In genomic region chr7:136657332-136657942, GRCh38 we compare ENCODE assay signal across 18 cellular contexts.
DNase-seq lines count a peak whose midpoint lies in the region; TF ChIP-seq lines count a peak whose summit lies in the region.
"Had no signal": no experiment of that assay in that cellular context is flagged by ENCODE, and none has a peak within 500 bp of the region (broad histone marks: within the 10 kb centered on the region; RNA-seq: fewer than 3 reads in every experiment).

No MANE protein-coding gene starts in this region.

- H3K27me3 ChIP-seq in Karpas-422 (ENCODE audit: low read length) (no peaks in the 10 kb centered on the region), transverse colon (no peaks in the 10 kb centered on the region)

- H3K4me1 ChIP-seq in Karpas-422 (ENCODE audit: low read length) (peaks cover 27% of the 10 kb centered on the region), transverse colon (no peaks in the 10 kb centered on the region)
- H3K4me1 ChIP-seq: HAP-1 had no signal

- intact Hi-C loops in transverse colon (cut with DNase I; ENCODE audit: low total_unique reads) = no loop called here

- no peaks in the 10 kb centered on the region for H3K9me2 ChIP-seq in Karpas-422 (replicated peaks; ENCODE audit: insufficient read depth, low read length)

- no peak for TF ChIP-seq CTCF in transverse colon (IDR thresholded peaks at IDR 0.05)

- in situ Hi-C loops in transverse colon (cut with MboI; ENCODE audit: low pct_ligation_motif_present in 1 of 4, low pct_unique_long_range_greater_than_20kb in 1 of 4, low sequenced_read_pairs in 3 of 4) = no loop called here

- H3K36me3 ChIP-seq in Karpas-422 (ENCODE audit: insufficient read depth, low read length) (no peaks in the 10 kb centered on the region), transverse colon (no peaks in the 10 kb centered on the region)
- H3K36me3 ChIP-seq: HAP-1 had no signal

- no peak overlapping the region for H3K4me3 ChIP-seq in Karpas-422 (ENCODE audit: low read length)
- H3K4me3 ChIP-seq in transverse colon = no peak overlapping the region
- H3K4me3 ChIP-seq: HAP-1 had no signal

- no peak overlapping the region for H3K9ac ChIP-seq in Karpas-422 (ENCODE audit: low read length)

- H3K4me2 ChIP-seq in Karpas-422 (ENCODE audit: low read depth, low read length, poor library complexity, severe bottlenecking) = no peak overlapping the region

- H3K27ac ChIP-seq in Karpas-422 (ENCODE audit: low read length) = no peak overlapping the region
- H3K27ac ChIP-seq in transverse colon = peak overlapping the region in 3 of 4 donors; percentile 17 to 24 (median 22)
- no peak overlapping the region for H3K27ac ChIP-seq in substantia nigra (ENCODE audit: low read depth, low read length, poor library complexity, severe bottlenecking)

- H3K9me3 ChIP-seq in Karpas-422 (ENCODE audit: low read length) (no peaks in the 10 kb centered on the region), transverse colon (no peaks in the 10 kb centered on the region)
- H3K9me3 ChIP-seq: HAP-1 had no signal

- no peak for TF ChIP-seq EP300 in transverse colon (IDR thresholded peaks at IDR 0.05; ENCODE audit: low read depth)

- H3K79me2 ChIP-seq in Karpas-422 (ENCODE audit: low read length) = no peaks in the 10 kb centered on the region

- peak overlapping the region; percentile 76; the same call in 1 of the 2 replicates for H2AFZ ChIP-seq in Karpas-422 (ENCODE audit: low read length)

- H4K20me1 ChIP-seq in Karpas-422 (ENCODE audit: insufficient read depth, low read depth, low read length) = no peaks in the 10 kb centered on the region

- TF ChIP-seq POLR2A in transverse colon (IDR thresholded peaks at IDR 0.05) = no peak

- DNase-seq in ELR (ENCODE audit: low read depth) (peak; percentile 43), Karpas-422 (no peak), fibroblast of peridontal ligament (ENCODE audit: extremely low read depth) (peak; percentile 42), transverse colon (no peak), NCI-H2029 (lab: John Stamatoyannopoulos, UW) (no peak), substantia nigra (lab: John Stamatoyannopoulos, UW) (no peak), NCI-H1694 (lab: John Stamatoyannopoulos, UW) (no peak)
- DNase-seq: DMS 273 treated with DMSO at 0.1 percent for 48 hours, DND-41, GF-D8, KG1, NCI-H1436, NCI-H2029 treated with DMSO at 0.1 percent for 48 hours, NCI-H2171, NCI-H748 treated with DMSO at 0.1 percent for 48 hours, OCI-M1, SHP77 had no signal

- WGBS in transverse colon (ENCODE audit: low coverage in 1 of 2), 2 donors = 39 to 43% methylated on average over 2 of the region's 2 CpGs

Comparison
In these comparisons a context has a peak if more than half of its experiments do, and no peak if none do; other contexts are left out.
1. DNase-seq: peak in ELR (single experiment) and fibroblast of peridontal ligament (single experiment); none in Karpas-422 (single experiment), transverse colon (single experiment), NCI-H2029 (single experiment), substantia nigra (0 of 49) and NCI-H1694 (single experiment).
2. H3K27ac ChIP-seq: peak in transverse colon (3 of 4); none in Karpas-422 (single experiment) and substantia nigra (single experiment).